ENCODE assay signal across 1 cellular context in genomic region chr9:21802418-21803000, GRCh38.
TF ChIP-seq lines count a peak whose summit lies in the region.

Gene MTAP, plus strand, starts transcription at chr9:21802636. Its CDS starts 113 bp downstream, at chr9:21802749.

TF ChIP-seq in HepG2, 621 proteins besides CTCF, POLR2A, EP300 and RAD21 (continued from another document and continues in another):
- TF ChIP-seq TIGD3 (CRISPR knock-in tag; IDR thresholded peaks at IDR 0.05; ENCODE audit: borderline replicate concordance): no peak; the same call in 1 of the 2 replicates
- TF ChIP-seq ZBTB7B (CRISPR knock-in tag; IDR thresholded peaks at IDR 0.05): no peak
- TF ChIP-seq ZNF460 (CRISPR knock-in tag; IDR thresholded peaks at IDR 0.05; ENCODE audit: borderline replicate concordance): no peak
- TF ChIP-seq MATR3 (CRISPR knock-in tag; IDR thresholded peaks at IDR 0.05): no peak
- TF ChIP-seq CREB3 (CRISPR knock-in tag; IDR thresholded peaks at IDR 0.05): 0 out of 2 replicates have a peak, but pooled peaks have one; percentile 33
- TF ChIP-seq ZNF30 (CRISPR knock-in tag; IDR thresholded peaks at IDR 0.05): no peak
- no peak for TF ChIP-seq NR3C1 (CRISPR knock-in tag; IDR thresholded peaks at IDR 0.05)
- TF ChIP-seq YEATS2 (CRISPR knock-in tag; IDR thresholded peaks at IDR 0.05; ENCODE audit: borderline replicate concordance): no peak
- TF ChIP-seq NFATC3 (CRISPR knock-in tag; IDR thresholded peaks at IDR 0.05): no peak
- no peak for TF ChIP-seq HDAC2 (CRISPR knock-in tag; IDR thresholded peaks at IDR 0.05)
- no peak; the same call in 1 of the 2 replicates for TF ChIP-seq ZNF782 (CRISPR knock-in tag; IDR thresholded peaks at IDR 0.05; ENCODE audit: borderline replicate concordance)
- peak; percentile 62; the same call in 1 of the 2 replicates for TF ChIP-seq HOXA9 (CRISPR knock-in tag; IDR thresholded peaks at IDR 0.05; ENCODE audit: borderline replicate concordance)
- 0 out of 2 replicates have a peak, but pooled peaks have one; percentile 26 for TF ChIP-seq PRDM15 (CRISPR knock-in tag; IDR thresholded peaks at IDR 0.05)
- peak; percentile 67; the same call in 1 of the 2 replicates for TF ChIP-seq ZHX1 (CRISPR knock-in tag; IDR thresholded peaks at IDR 0.05; ENCODE audit: low read depth)
- no peak; the same call in 1 of the 2 replicates for TF ChIP-seq ZNF746 (CRISPR knock-in tag; IDR thresholded peaks at IDR 0.05)
- TF ChIP-seq JUN (CRISPR knock-in tag; IDR thresholded peaks at IDR 0.05): no peak; the same call in 1 of the 2 replicates
- TF ChIP-seq ZNF709 (CRISPR knock-in tag; IDR thresholded peaks at IDR 0.05): no peak
- TF ChIP-seq ZNF775 (CRISPR knock-in tag; IDR thresholded peaks at IDR 0.05; ENCODE audit: borderline replicate concordance): no peak
- 0 out of 2 replicates have a peak, but pooled peaks have one; percentile 50 for TF ChIP-seq AFF4 (CRISPR knock-in tag; IDR thresholded peaks at IDR 0.05)
- peak; percentile 69 for TF ChIP-seq GATAD1 (CRISPR knock-in tag; IDR thresholded peaks at IDR 0.05)
- no peak for TF ChIP-seq ZSCAN5A (CRISPR knock-in tag; IDR thresholded peaks at IDR 0.05; ENCODE audit: borderline replicate concordance)
- TF ChIP-seq REXO4 (CRISPR knock-in tag; IDR thresholded peaks at IDR 0.05; ENCODE audit: borderline replicate concordance): 0 out of 2 replicates have a peak, but pooled peaks have one; percentile 27
- TF ChIP-seq ZSCAN21 (CRISPR knock-in tag; IDR thresholded peaks at IDR 0.05; ENCODE audit: borderline replicate concordance): peak; percentile 71
- peak; percentile 27; the same call in 1 of the 2 replicates for TF ChIP-seq ZGPAT (CRISPR knock-in tag; IDR thresholded peaks at IDR 0.05)
- peak; percentile 34; the same call in 1 of the 2 replicates for TF ChIP-seq SAFB2 (CRISPR knock-in tag; IDR thresholded peaks at IDR 0.05; ENCODE audit: borderline replicate concordance, low read depth)
- TF ChIP-seq SATB2 (CRISPR knock-in tag; IDR thresholded peaks at IDR 0.05): no peak
- no peak for TF ChIP-seq THAP8 (CRISPR knock-in tag; IDR thresholded peaks at IDR 0.05; ENCODE audit: borderline replicate concordance)
- peak; percentile 52; the same call in 1 of the 2 replicates for TF ChIP-seq ZBTB20 (CRISPR knock-in tag; IDR thresholded peaks at IDR 0.05; ENCODE audit: borderline replicate concordance, low read depth)
- TF ChIP-seq ZBTB38 (CRISPR knock-in tag; IDR thresholded peaks at IDR 0.05): peak; percentile 71
- no peak for TF ChIP-seq ZFP37 (CRISPR knock-in tag; IDR thresholded peaks at IDR 0.05; ENCODE audit: borderline replicate concordance)
- TF ChIP-seq KLF9 (CRISPR knock-in tag; IDR thresholded peaks at IDR 0.05; ENCODE audit: low read depth): no peak
- TF ChIP-seq ZNF770 (CRISPR knock-in tag; IDR thresholded peaks at IDR 0.05): no peak
- peak; percentile 41 for TF ChIP-seq DMAP1 (CRISPR knock-in tag; IDR thresholded peaks at IDR 0.05)
- peak; percentile 78 for TF ChIP-seq EED (CRISPR knock-in tag; IDR thresholded peaks at IDR 0.05)
- peak; percentile 47; the same call in 1 of the 2 replicates for TF ChIP-seq PATZ1 (CRISPR knock-in tag; IDR thresholded peaks at IDR 0.05)
- TF ChIP-seq PHF8 (CRISPR knock-in tag; IDR thresholded peaks at IDR 0.05): peak; percentile 57
- TF ChIP-seq SNAI1 (CRISPR knock-in tag; IDR thresholded peaks at IDR 0.05; ENCODE audit: borderline replicate concordance): no peak
